11 cellular contexts compared by ENCODE assay signal in the genomic region with DNA sequence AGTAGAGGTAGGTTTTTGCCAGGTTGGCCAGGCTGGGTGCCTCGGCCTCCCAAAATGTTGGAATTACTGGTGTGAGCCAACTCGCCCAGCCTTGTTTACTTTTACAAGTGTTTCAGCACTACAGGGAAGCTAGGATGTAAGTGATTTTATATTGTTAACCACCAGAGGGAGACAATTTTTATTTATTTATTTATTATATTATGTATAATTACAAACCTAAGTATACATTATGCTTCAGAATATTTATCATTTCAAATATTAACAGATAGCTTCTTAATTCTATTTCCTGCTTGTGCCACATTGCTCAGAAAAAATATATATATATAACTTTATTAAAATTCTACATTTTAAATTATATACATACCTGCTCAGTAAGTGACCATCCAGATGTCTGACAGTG. TPM values are rescaled to one million over a fixed set of nuclear protein-coding genes. Genes with fewer than 3 reads are reported as not detected.
DNase-seq lines count a peak whose midpoint lies in the region; ATAC-seq and TF ChIP-seq lines count a peak whose summit lies in the region.
"Had no signal": no experiment of that assay in that cellular context is flagged by ENCODE, and none has a peak within 500 bp of the region (broad histone marks: within the 10 kb centered on the region; RNA-seq: fewer than 3 reads in every experiment).

No MANE protein-coding gene starts in this region.

- no peak overlapping the region for H3K27ac Mint-ChIP-seq in neural progenitor cell
- H3K27ac Mint-ChIP-seq in activated naive CD4-positive, alpha-beta T cell treated with anti-CD3 and anti-CD28 coated beads for 36 hours = no peak overlapping the region
- H3K27ac Mint-ChIP-seq: stimulated activated naive B cell treated with anti-CD40 and anti-IgM and Interleukin-4, amounts not matched to agents 10 μg/mL and 1 μg/mL and 100 μg/mL, for 72 hours had no signal

- H4K20me1 ChIP-seq in neural progenitor cell (ENCODE audit: low read depth) = no peaks in the 10 kb centered on the region

- no peaks in the 10 kb centered on the region for H3K9me3 ChIP-seq in neural progenitor cell (ENCODE audit: low read depth)

- DNase-seq in NCI-H2171 treated with DMSO at 0.1 percent for 48 hours (lab: John Stamatoyannopoulos, UW) (peak; percentile 1), NCI-H2171 (lab: John Stamatoyannopoulos, UW) (no peak), NCI-H460 (ENCODE audit: extremely low read depth, low read depth) (peak; percentile 1), choroid plexus epithelial cell (ENCODE audit: low read depth) (peak; percentile 38), neural progenitor cell (ENCODE audit: low spot score) (no peak), NCI-H1694 (lab: John Stamatoyannopoulos, UW) (no peak)
- no peak for DNase-seq in activated naive CD4-positive, alpha-beta T cell treated with anti-CD3 and anti-CD28 coated beads for 36 hours
- DNase-seq: NCI-H2029 treated with DMSO at 0.1 percent for 48 hours; stimulated activated naive B cell treated with anti-CD40 and anti-IgM and Interleukin-4, amounts not matched to agents 10 μg/mL and 1 μg/mL and 100 μg/mL, for 72 hours had no signal

- H3K4me1 ChIP-seq in neural progenitor cell = no peaks in the 10 kb centered on the region

- no peak overlapping the region for H3K9ac ChIP-seq in neural progenitor cell

- H3K4me3 ChIP-seq in choroid plexus epithelial cell (ENCODE audit: low read depth, low read length) = no peak overlapping the region
- H3K4me3 ChIP-seq in neural progenitor cell = no peak overlapping the region

- H3K79me2 ChIP-seq in neural progenitor cell (ENCODE audit: low read depth) = no peaks in the 10 kb centered on the region

- H2AFZ ChIP-seq in neural progenitor cell (replicated peaks) = no peak overlapping the region

- H3K27me3 ChIP-seq in neural progenitor cell = no peaks in the 10 kb centered on the region

- no peaks in the 10 kb centered on the region for H3K27me3 Mint-ChIP-seq in neural progenitor cell (ENCODE audit: insufficient read depth, low read depth)
- no peaks in the 10 kb centered on the region for H3K27me3 Mint-ChIP-seq in activated naive CD4-positive, alpha-beta T cell treated with anti-CD3 and anti-CD28 coated beads for 36 hours (ENCODE audit: low read depth)
- H3K27me3 Mint-ChIP-seq: stimulated activated naive B cell treated with anti-CD40 and anti-IgM and Interleukin-4, amounts not matched to agents 10 μg/mL and 1 μg/mL and 100 μg/mL, for 72 hours had no signal

- H3K36me3 ChIP-seq in neural progenitor cell = no peaks in the 10 kb centered on the region

- H3K27ac ChIP-seq in neural progenitor cell = no peak overlapping the region

- no peaks in the 10 kb centered on the region for H3K36me3 Mint-ChIP-seq in neural progenitor cell
- H3K36me3 Mint-ChIP-seq in activated naive CD4-positive, alpha-beta T cell treated with anti-CD3 and anti-CD28 coated beads for 36 hours (ENCODE audit: low read depth) = peaks cover 18% of the 10 kb centered on the region

- no peak overlapping the region for H3K4me2 ChIP-seq in neural progenitor cell

- H3K9me3 Mint-ChIP-seq in neural progenitor cell = no peaks in the 10 kb centered on the region
- H3K9me3 Mint-ChIP-seq in activated naive CD4-positive, alpha-beta T cell treated with anti-CD3 and anti-CD28 coated beads for 36 hours = no peaks in the 10 kb centered on the region
- H3K9me3 Mint-ChIP-seq: stimulated activated naive B cell treated with anti-CD40 and anti-IgM and Interleukin-4, amounts not matched to agents 10 μg/mL and 1 μg/mL and 100 μg/mL, for 72 hours had no signal

- intact Hi-C loops in activated naive CD4-positive, alpha-beta T cell treated with anti-CD3 and anti-CD28 coated beads for 36 hours (cut with micrococcal nuclease) = no loop called here

- no peak for ATAC-seq in GM21381 (IDR thresholded peaks at IDR 0.05; ENCODE audit: unreplicated experiment)
- ATAC-seq: sciatic nerve; stimulated activated naive B cell treated with anti-CD40 and anti-IgM and Interleukin-4, amounts not matched to agents 10 μg/mL and 1 μg/mL and 100 μg/mL, for 72 hours had no signal

- no peak overlapping the region for H3K4me3 Mint-ChIP-seq in neural progenitor cell
- no peak overlapping the region for H3K4me3 Mint-ChIP-seq in activated naive CD4-positive, alpha-beta T cell treated with anti-CD3 and anti-CD28 coated beads for 36 hours
- H3K4me3 Mint-ChIP-seq: stimulated activated naive B cell treated with anti-CD40 and anti-IgM and Interleukin-4, amounts not matched to agents 10 μg/mL and 1 μg/mL and 100 μg/mL, for 72 hours had no signal

- CTCF ChIA-PET in activated naive CD4-positive, alpha-beta T cell treated with anti-CD3 and anti-CD28 coated beads for 36 hours (lab: Charles Lee) = interaction anchor here (0.6 kb wide), 1 partner anchor 9 kb away, joined by 3 read pairs; no protein-coding TSS in a partner anchor

- no peaks in the 10 kb centered on the region for H3K4me1 Mint-ChIP-seq in neural progenitor cell
- peaks cover 2% of the 10 kb centered on the region for H3K4me1 Mint-ChIP-seq in activated naive CD4-positive, alpha-beta T cell treated with anti-CD3 and anti-CD28 coated beads for 36 hours (ENCODE audit: low read depth)
- H3K4me1 Mint-ChIP-seq: stimulated activated naive B cell treated with anti-CD40 and anti-IgM and Interleukin-4, amounts not matched to agents 10 μg/mL and 1 μg/mL and 100 μg/mL, for 72 hours had no signal

- TF ChIP-seq CTCF in choroid plexus epithelial cell (conservative IDR thresholded peaks at IDR 0.05; ENCODE audit: low read depth, low read length) = peak; percentile 39
- peak; percentile 47 for TF ChIP-seq CTCF in neural progenitor cell (IDR thresholded peaks at IDR 0.05)

- no peaks in the 10 kb centered on the region for H3F3A ChIP-seq in neural progenitor cell (ENCODE audit: low read depth)

RNA-seq across cellular contexts. Expression of a gene that starts 9.8 kb away (rescaled TPM):
- 7.1 and 7.5 TPM in 2 replicates for total RNA-seq in NCI-H460 (2014; rRNA removed; shearing (Covaris generic))
- polyA plus RNA-seq in NCI-H460 (2014; cell fraction: nucleus; rRNA removed) = 7.6 and 7.8 TPM in 2 replicates
- total RNA-seq in neural progenitor cell (ENCODE audit: low replicate concordance) = 14.4 and 23.9 TPM in 2 replicates
- total RNA-seq in activated naive CD4-positive, alpha-beta T cell treated with anti-CD3 and anti-CD28 coated beads for 36 hours = 10 to 100 TPM; 15.1 to 15.2 TPM

RNA-seq across cellular contexts. Expression of a gene that starts 9.9 kb away (rescaled TPM):
- total RNA-seq in NCI-H460 (2014; rRNA removed; shearing (Covaris generic)) = 6.9 and 8.6 TPM in 2 replicates
- polyA plus RNA-seq in NCI-H460 (2014; cell fraction: nucleus; rRNA removed) = 6.8 and 7.2 TPM in 2 replicates
- 31.1 and 48.8 TPM in 2 replicates for total RNA-seq in neural progenitor cell (ENCODE audit: low replicate concordance)
- total RNA-seq in activated naive CD4-positive, alpha-beta T cell treated with anti-CD3 and anti-CD28 coated beads for 36 hours = 10 to 100 TPM; 19.3 to 19.9 TPM

RNA-seq across cellular contexts. Expression of a gene that starts 46.5 kb away (rescaled TPM):
- total RNA-seq in NCI-H460 (2014; rRNA removed; shearing (Covaris generic)) = not detected in 2 replicates
- not detected in 2 replicates for polyA plus RNA-seq in NCI-H460 (2014; cell fraction: nucleus; rRNA removed)
- not detected in 2 replicates for total RNA-seq in neural progenitor cell (ENCODE audit: low replicate concordance)
- total RNA-seq in activated naive CD4-positive, alpha-beta T cell treated with anti-CD3 and anti-CD28 coated beads for 36 hours = not detected
- total RNA-seq: sciatic nerve had no signal

Comparison
In these comparisons a context has a peak if more than half of its experiments do, and no peak if none do; other contexts are left out.
1. DNase-seq: peak in NCI-H2171 treated with DMSO at 0.1 percent for 48 hours (single experiment), NCI-H460 (single experiment) and choroid plexus epithelial cell (single experiment); none in NCI-H2171 (single experiment), neural progenitor cell (single experiment), activated naive CD4-positive, alpha-beta T cell treated with anti-CD3 and anti-CD28 coated beads for 36 hours (single experiment) and NCI-H1694 (single experiment).